ENCODE assay signal across 14 cellular contexts in genomic region chr22:28936200-28936599, GRCh38. TPM values are rescaled to one million over a fixed set of nuclear protein-coding genes. Genes with fewer than 3 reads are reported as not detected.
DNase-seq lines count a peak whose midpoint lies in the region; FAIRE-seq and TF ChIP-seq lines count a peak whose summit lies in the region.
"Had no signal": no experiment of that assay in that cellular context is flagged by ENCODE, and none has a peak within 500 bp of the region (broad histone marks: within the 10 kb centered on the region; RNA-seq: fewer than 3 reads in every experiment).

No MANE protein-coding gene starts in this region.

- FAIRE-seq in H1 (lab: Jason Lieb, UNC) (no peak), HTR-8/SVneo (lab: Jason Lieb, UNC) (no peak)
- FAIRE-seq: GM12878, GM18507 had no signal

- TF ChIP-seq EP300 in H1 (IDR thresholded peaks at IDR 0.05; ENCODE audit: borderline replicate concordance in 1 of 2, low read depth in 2 of 2, low read length in 2 of 2) = no peak

- H3K36me3 Mint-ChIP-seq in H9 (ENCODE audit: insufficient read depth in 1 of 3, low read depth in 3 of 3) (no peaks in the 10 kb centered on the region; a peak in 1 of 7 replicates), nephron progenitor cell (ENCODE audit: low read depth) (no peaks in the 10 kb centered on the region), Caco-2 (ENCODE audit: insufficient read depth, unreplicated experiment) (peaks cover 40% of the 10 kb centered on the region), endothelial cell (ENCODE audit: low read depth, unreplicated experiment) (no peaks in the 10 kb centered on the region)
- H3K36me3 Mint-ChIP-seq: CD4-positive, CD25-positive, alpha-beta regulatory T cell had no signal

- TF ChIP-seq POLR2A in H1 (IDR thresholded peaks at IDR 0.05; ENCODE audit: control extremely low read depth in 1 of 2, low read depth in 2 of 2, low read length in 2 of 2) = no peak

- H3K23me2 ChIP-seq in H9 (ENCODE audit: insufficient read length, low read depth, low read length, poor library complexity, severe bottlenecking) = no peaks in the 10 kb centered on the region
- no peaks in the 10 kb centered on the region for H3K23me2 ChIP-seq in H1 (ENCODE audit: low read depth, low read length)

- H3K9ac ChIP-seq in H9 (ENCODE audit: extremely low read depth, insufficient read length, low read length) = no peak overlapping the region
- H3K9ac ChIP-seq in H1 (replicated peaks in 1 of 4; ENCODE audit: extremely low read depth in 1 of 4, low read depth in 3 of 4, low read length in 3 of 4) = no peak overlapping the region
- H3K9ac ChIP-seq in trophoblast cell (ENCODE audit: low read length) = no peak overlapping the region
- H3K9ac ChIP-seq: BLaER1 treated with 17β-estradiol and CSF1 and Interleukin-3, amounts not matched to agents 10 nM and 100 nM; GM23248 had no signal

- H4K91ac ChIP-seq in H9 (ENCODE audit: insufficient read length, low read depth, low read length) (no peak overlapping the region), H1 (replicated peaks; ENCODE audit: insufficient read length, low read length) (no peak overlapping the region), trophoblast cell (ENCODE audit: low read depth, low read length) (no peak overlapping the region)

- H2BK120ac ChIP-seq in H9 (ENCODE audit: low read depth, low read length, poor library complexity, severe bottlenecking) = no peak overlapping the region
- H2BK120ac ChIP-seq in H1 (replicated peaks; ENCODE audit: low read depth, low read length) = no peak overlapping the region
- no peak overlapping the region for H2BK120ac ChIP-seq in trophoblast cell (ENCODE audit: insufficient read depth, low read length, poor library complexity)

- intact Hi-C loops in Caco-2 (cut with micrococcal nuclease; ENCODE audit: unreplicated experiment) = no loop called here

- H3K4ac ChIP-seq in H9 (ENCODE audit: low read depth, low read length) (no peak overlapping the region), H1 (replicated peaks; ENCODE audit: insufficient read length, low read depth, low read length) (no peak overlapping the region), trophoblast cell (ENCODE audit: low read depth, low read length) (no peak overlapping the region)

- H2BK5ac ChIP-seq in H9 (ENCODE audit: insufficient read length, low read length) (no peak overlapping the region), H1 (ENCODE audit: low read depth, low read length) (no peak overlapping the region), trophoblast cell (ENCODE audit: low read depth, low read length, poor library complexity) (no peak overlapping the region)

- H3K56ac ChIP-seq in H9 (ENCODE audit: insufficient read length, low read depth, low read length) = no peak overlapping the region
- H3K56ac ChIP-seq in H1 (replicated peaks; ENCODE audit: insufficient read length, low read depth, low read length) = no peak overlapping the region

- H4K20me1 ChIP-seq in H9 (ENCODE audit: control insufficient read depth, insufficient read depth, insufficient read length) = no peaks in the 10 kb centered on the region
- peaks cover 5 to 14% of the 10 kb centered on the region in 2 experiments for H4K20me1 ChIP-seq in H1 (replicated peaks in 1 of 2; ENCODE audit: control insufficient read depth in 1 of 2, insufficient read depth in 2 of 2, low read length in 2 of 2)

- H3K27ac ChIP-seq in H9 (ENCODE audit: insufficient read length, low read depth, low read length) = no peak overlapping the region
- H3K27ac ChIP-seq in H1 (ENCODE audit: low read depth, low read length) = no peak overlapping the region
- no peak overlapping the region for H3K27ac ChIP-seq in trophoblast cell (ENCODE audit: low read depth, low read length)
- H3K27ac ChIP-seq: BLaER1 treated with 17β-estradiol and CSF1 and Interleukin-3, amounts not matched to agents 10 nM and 100 nM; GM23248 had no signal

- H2AFZ ChIP-seq in H9 (ENCODE audit: low read length) (no peak overlapping the region), H1 (ENCODE audit: low read length) (no peak overlapping the region), trophoblast cell (ENCODE audit: insufficient read depth, low read length, poor library complexity) (no peak overlapping the region)
- H2AFZ ChIP-seq: GM23248 had no signal

- no peaks in the 10 kb centered on the region for H3K9me3 Mint-ChIP-seq in H9
- H3K9me3 Mint-ChIP-seq in nephron progenitor cell = no peaks in the 10 kb centered on the region
- H3K9me3 Mint-ChIP-seq in Caco-2 (ENCODE audit: unreplicated experiment) = no peaks in the 10 kb centered on the region
- H3K9me3 Mint-ChIP-seq in endothelial cell (ENCODE audit: unreplicated experiment) = no peaks in the 10 kb centered on the region

- H2BK20ac ChIP-seq in H9 (ENCODE audit: low read depth, low read length, poor library complexity, severe bottlenecking) (no peak overlapping the region), H1 (ENCODE audit: low read length) (no peak overlapping the region; the same call in 1 of the 2 replicates)

- no peak overlapping the region for H3K4me3 Mint-ChIP-seq in H9
- no peak overlapping the region for H3K4me3 Mint-ChIP-seq in nephron progenitor cell
- H3K4me3 Mint-ChIP-seq in Caco-2 (ENCODE audit: unreplicated experiment) = no peak overlapping the region
- H3K4me3 Mint-ChIP-seq in endothelial cell (ENCODE audit: unreplicated experiment) = no peak overlapping the region
- H3K4me3 Mint-ChIP-seq: CD4-positive, CD25-positive, alpha-beta regulatory T cell had no signal

- peak overlapping the region; percentile 36 for H3K18ac ChIP-seq in H9 (ENCODE audit: insufficient read length, low read depth, low read length)
- no peak overlapping the region for H3K18ac ChIP-seq in H1 (ENCODE audit: extremely low read depth, low read length)
- peak overlapping the region; percentile 46 for H3K18ac ChIP-seq in trophoblast cell (ENCODE audit: low read length)

- WGBS in H9 (ENCODE audit: extremely low coverage, insufficient read length, low lambda C conversion rate) = no CpG with 5 or more reads among the region's 3 CpGs
- 86% methylated on average over 3 of the region's 3 CpGs; no CpG with 5 or more reads in 1 of the 2 experiments for WGBS in H1 (ENCODE audit: extremely low coverage in 1 of 2, insufficient coverage in 1 of 2, insufficient read length in 1 of 2, insufficient replicate concordance in 2 of 2, low coverage in 1 of 2, low lambda C conversion rate in 2 of 2, missing lambda C conversion rate in 1 of 2), 2 experiments
- no CpG with 5 or more reads among the region's 3 CpGs for WGBS in trophoblast cell (ENCODE audit: extremely low coverage, insufficient coverage, insufficient read length)

- H3K14ac ChIP-seq in H9 (ENCODE audit: insufficient read depth, low read length) (peak overlapping the region; percentile 59; the same call in 1 of the 2 replicates), H1 (ENCODE audit: insufficient read length) (no peak overlapping the region), trophoblast cell (ENCODE audit: low read length) (no peak overlapping the region)

- no peak overlapping the region for H2BK12ac ChIP-seq in H9 (ENCODE audit: insufficient read length, low read depth, low read length)
- no peak overlapping the region for H2BK12ac ChIP-seq in H1 (ENCODE audit: low read depth, low read length)
- no peak overlapping the region for H2BK12ac ChIP-seq in trophoblast cell (ENCODE audit: low read length)

- H2AK5ac ChIP-seq in H9 (ENCODE audit: insufficient read length, low read length) (no peak overlapping the region), H1 (ENCODE audit: low read depth, low read length) (no peak overlapping the region; the same call in 1 of the 2 replicates), trophoblast cell (ENCODE audit: low read length) (no peak overlapping the region)

- DNase-seq in H9 (no peak), H1 (ENCODE audit: low read depth in 1 of 2, low spot score in 2 of 2) (no peak), nephron progenitor cell (no peak), trophoblast cell (no peak), Caco-2 (no peak), HTR-8/SVneo (ENCODE audit: insufficient read length, low spot score) (no peak), endothelial cell (ENCODE audit: low spot score) (no peak)
- DNase-seq: CD4-positive, CD25-positive, alpha-beta regulatory T cell; DMS79; GM23248; H7 had no signal

- no peak for TF ChIP-seq RAD21 in H1 (IDR thresholded peaks at IDR 0.05 in 1 of 2, conservative IDR thresholded peaks at IDR 0.05 in 1 of 2; ENCODE audit: low read depth in 2 of 2, low read length in 2 of 2)

- CTCF ChIA-PET in H1 (lab: Charles Lee; ENCODE audit: partially characterized antibody) (interaction anchor here (0.8 to 2.6 kb wide), 21 partner anchors 9 to 106 kb away, joined by 3 to 18 read pairs (median 5); no protein-coding TSS in a partner anchor), Caco-2 (lab: Charles Lee) (no interaction called here)

- H2BK15ac ChIP-seq in H9 (ENCODE audit: low read depth, low read length) = 0 out of 2 replicates have a peak overlapping the region, but pooled peaks have one; percentile 7
- 0 out of 2 replicates have a peak overlapping the region, but pooled peaks have one; percentile 40 for H2BK15ac ChIP-seq in H1 (ENCODE audit: low read length)

- H3K79me1 ChIP-seq in H9 (ENCODE audit: insufficient read depth, low read depth, low read length, poor library complexity, severe bottlenecking) (peaks cover 13% of the 10 kb centered on the region), H1 (ENCODE audit: low read depth, low read length) (peaks cover 23% of the 10 kb centered on the region), trophoblast cell (ENCODE audit: low read length) (no peaks in the 10 kb centered on the region)

- POLR2A ChIA-PET in H1 (lab: Charles Lee; ENCODE audit: partially characterized antibody) = interaction anchor here (1.3 to 1.6 kb wide), 3 partner anchors 16 to 19 kb away, joined by 3 to 4 read pairs (median 3); no protein-coding TSS in a partner anchor
- POLR2A ChIA-PET in Caco-2 (lab: Charles Lee) = no interaction called here

- H3K27me3 Mint-ChIP-seq in H9 (ENCODE audit: low read depth) = no peaks in the 10 kb centered on the region
- no peaks in the 10 kb centered on the region for H3K27me3 Mint-ChIP-seq in nephron progenitor cell (ENCODE audit: low read depth, poor library complexity)
- H3K27me3 Mint-ChIP-seq in Caco-2 (ENCODE audit: insufficient read depth, unreplicated experiment) = no peaks in the 10 kb centered on the region
- peaks cover 1% of the 10 kb centered on the region for H3K27me3 Mint-ChIP-seq in endothelial cell (ENCODE audit: unreplicated experiment)

- TF ChIP-seq CTCF in H9 (conservative IDR thresholded peaks at IDR 0.05) (no peak), H1 (IDR thresholded peaks at IDR 0.05; ENCODE audit: control extremely low read depth in 1 of 3, insufficient read depth in 1 of 3, low read depth in 1 of 3, low read length in 3 of 3) (no peak), nephron progenitor cell (IDR thresholded peaks at IDR 0.05) (no peak), Caco-2 (IDR thresholded peaks at IDR 0.05; ENCODE audit: insufficient read depth in 1 of 2, low read depth in 1 of 2, low read length in 1 of 2, severe bottlenecking in 1 of 2, unreplicated experiment in 1 of 2) (no peak), endothelial cell (IDR thresholded peaks at IDR 0.05; ENCODE audit: unreplicated experiment) (no peak)

- H3K4me1 ChIP-seq in H9 (ENCODE audit: insufficient read depth, low read length) (peaks cover 5% of the 10 kb centered on the region), H1 (replicated peaks in 1 of 4; ENCODE audit: control insufficient read depth in 3 of 4, insufficient read depth in 4 of 4, low read length in 3 of 4) (peaks cover 3 to 8% (median 6%) of the 10 kb centered on the region in 4 experiments), trophoblast cell (ENCODE audit: control insufficient read depth in 1 of 2, insufficient read depth in 2 of 2, low read length in 2 of 2) (peaks cover 0 to 7% of the 10 kb centered on the region in 2 experiments), Caco-2 (peaks cover 69% of the 10 kb centered on the region)

- H3K4me1 Mint-ChIP-seq in H9 (peaks cover 65 to 72% of the 10 kb centered on the region in 2 experiments), nephron progenitor cell (peaks cover 92% of the 10 kb centered on the region), Caco-2 (ENCODE audit: low read depth, unreplicated experiment) (peaks cover 84% of the 10 kb centered on the region), endothelial cell (ENCODE audit: unreplicated experiment) (peaks cover 14% of the 10 kb centered on the region)

- H3K4me3 ChIP-seq in H1 (ENCODE audit: extremely low read depth in 1 of 4, insufficient read depth in 2 of 4, low read depth in 3 of 4, low read length in 4 of 4) = no peak overlapping the region
- no peak overlapping the region for H3K4me3 ChIP-seq in trophoblast cell (ENCODE audit: low read depth, low read length)
- no peak overlapping the region for H3K4me3 ChIP-seq in Caco-2 (ENCODE audit: low read depth, low read length)
- H3K4me3 ChIP-seq: BLaER1 treated with 17β-estradiol and CSF1 and Interleukin-3, amounts not matched to agents 10 nM and 100 nM; GM12878; GM23248 had no signal

- H4K5ac ChIP-seq in H9 (ENCODE audit: insufficient read length, low read depth, low read length) (no peak overlapping the region), H1 (ENCODE audit: insufficient read length, low read depth, low read length) (no peak overlapping the region)

- H3K36me3 ChIP-seq in H1 (ENCODE audit: control insufficient read depth in 2 of 4, insufficient read depth in 4 of 4, low read length in 3 of 4) = no peaks in the 10 kb centered on the region
- H3K36me3 ChIP-seq in trophoblast cell (ENCODE audit: control insufficient read depth in 1 of 2, insufficient read depth in 2 of 2, low read length in 2 of 2) = no peaks in the 10 kb centered on the region
- no peaks in the 10 kb centered on the region; the same call in 1 of the 2 replicates for H3K36me3 ChIP-seq in Caco-2 (ENCODE audit: control insufficient read depth, insufficient read depth, low read length)
- H3K36me3 ChIP-seq: BLaER1 treated with 17β-estradiol and CSF1 and Interleukin-3, amounts not matched to agents 10 nM and 100 nM had no signal

- H3K9me3 ChIP-seq in H9 (ENCODE audit: control insufficient read depth, low read depth, low read length) = no peaks in the 10 kb centered on the region
- H3K9me3 ChIP-seq in H1 (ENCODE audit: insufficient read depth in 2 of 2, low read depth in 1 of 2, low read length in 1 of 2) = no peaks in the 10 kb centered on the region
- no peaks in the 10 kb centered on the region for H3K9me3 ChIP-seq in trophoblast cell (ENCODE audit: insufficient read depth, low read depth, low read length)
- no peaks in the 10 kb centered on the region for H3K9me3 ChIP-seq in Caco-2
- H3K9me3 ChIP-seq: BLaER1 treated with 17β-estradiol and CSF1 and Interleukin-3, amounts not matched to agents 10 nM and 100 nM had no signal

- H3K27me3 ChIP-seq in H9 (ENCODE audit: insufficient read depth, low read length) (no peaks in the 10 kb centered on the region), H1 (replicated peaks in 1 of 4; ENCODE audit: control insufficient read depth in 3 of 4, extremely low read depth in 1 of 4, insufficient read depth in 3 of 4, low read length in 3 of 4) (no peaks in the 10 kb centered on the region), trophoblast cell (ENCODE audit: insufficient read depth, low read length) (no peaks in the 10 kb centered on the region), Caco-2 (replicated peaks; ENCODE audit: control insufficient read depth, insufficient read depth, low read length) (no peaks in the 10 kb centered on the region)
- H3K27me3 ChIP-seq: BLaER1 treated with 17β-estradiol and CSF1 and Interleukin-3, amounts not matched to agents 10 nM and 100 nM had no signal

- peaks cover 18% of the 10 kb centered on the region; the same call in 1 of the 2 replicates for H3K79me2 ChIP-seq in H9 (ENCODE audit: insufficient read depth, low read length)
- H3K79me2 ChIP-seq in H1 (ENCODE audit: control insufficient read depth in 1 of 2, insufficient read depth in 2 of 2, low read length in 2 of 2) = peaks cover 4 to 92% of the 10 kb centered on the region in 2 experiments
- H3K79me2 ChIP-seq in trophoblast cell (ENCODE audit: control insufficient read depth, insufficient read depth, low read length, poor library complexity) = no peaks in the 10 kb centered on the region

- no TSS peak for BruUV-seq in Caco-2 (replicated peaks; lab: Mats Ljungman, UMichigan)

- 0 out of 7 replicates have a peak overlapping the region, but pooled peaks of 1 of the 3 experiments have one; percentile 42 for H3K27ac Mint-ChIP-seq in H9
- peak overlapping the region; percentile 85 for H3K27ac Mint-ChIP-seq in nephron progenitor cell
- H3K27ac Mint-ChIP-seq in Caco-2 (ENCODE audit: unreplicated experiment) = no peak overlapping the region
- no peak overlapping the region for H3K27ac Mint-ChIP-seq in endothelial cell (ENCODE audit: unreplicated experiment)
- H3K27ac Mint-ChIP-seq: CD4-positive, CD25-positive, alpha-beta regulatory T cell had no signal

- H3K23ac ChIP-seq in H9 (ENCODE audit: insufficient read length, low read depth, low read length) = no peak overlapping the region
- no peak overlapping the region for H3K23ac ChIP-seq in H1 (ENCODE audit: insufficient read length)
- no peak overlapping the region for H3K23ac ChIP-seq in trophoblast cell (ENCODE audit: low read length)

- H3K4me2 ChIP-seq in H9 (ENCODE audit: insufficient read depth, insufficient read length, low read length) (no peak overlapping the region), H1 (ENCODE audit: insufficient read depth in 1 of 2, low read depth in 2 of 2, low read length in 2 of 2) (no peak overlapping the region), trophoblast cell (ENCODE audit: low read length) (no peak overlapping the region)
- H3K4me2 ChIP-seq: BLaER1 treated with 17β-estradiol and CSF1 and Interleukin-3, amounts not matched to agents 10 nM and 100 nM had no signal

- H4K8ac ChIP-seq in H9 (replicated peaks; ENCODE audit: insufficient read length, low read depth, low read length) (no peak overlapping the region), H1 (ENCODE audit: extremely low read depth, insufficient read depth, low read length) (no peak overlapping the region), trophoblast cell (ENCODE audit: low read depth, low read length) (no peak overlapping the region)

- H3T11ph ChIP-seq in H9 (ENCODE audit: low read length) = no peak overlapping the region

- H4K12ac ChIP-seq in trophoblast cell (ENCODE audit: low read depth, low read length) = no peak overlapping the region

RNA-seq across cellular contexts. Expression of gene ZNRF3, which starts 52.8 kb away (rescaled TPM):
- 20.5 and 20.6 TPM in 2 replicates for total RNA-seq in H9 (2021)
- total RNA-seq in H1 (2021; fragmentation: NEBNext Ultra II Directional; extraction: Animal tissue kit (Norgen Biotek cat#: 25700)) = 20.6 and 21.7 TPM in 2 replicates
- polyA plus RNA-seq in H1 (2011; rRNA removed) = 14.1 and 21.0 TPM in 2 replicates
- 12.7 TPM for polyA plus RNA-seq in H1 (2011; cell fraction: cytosol; rRNA removed)
- polyA plus RNA-seq in H1 (2011; cell fraction: nucleus; rRNA removed) = 20.6 TPM
- 8.5 to 15.1 TPM (median 12.1 TPM) in 4 replicates for polyA plus RNA-seq in H1 (2012, experiment 1 of 2)
- 6.6 TPM for polyA plus RNA-seq in H1 (2012, experiment 2 of 2)
- polyA plus RNA-seq in H1 (2013, experiment 1 of 2) = 15.5 TPM
- 17.6 TPM for polyA plus RNA-seq in H1 (2013, experiment 2 of 2)
- polyA minus RNA-seq in H1 (2011; rRNA and poly(A)+ RNA removed) = 9.9 and 12.3 TPM in 2 replicates
- polyA minus RNA-seq in H1 (2011; cell fraction: cytosol; rRNA and poly(A)+ RNA removed) = 15.9 TPM
- 15.9 TPM for polyA minus RNA-seq in H1 (2011; cell fraction: nucleus; rRNA and poly(A)+ RNA removed)
- polyA plus RNA-seq in trophoblast cell (2013) = 13.0 and 13.6 TPM in 2 replicates
- total RNA-seq in Caco-2 (2022) = 37.9 and 41.1 TPM in 2 replicates
- 3.3 TPM for total RNA-seq in endothelial cell (ENCODE audit: unreplicated experiment)
